Comparison of ENCODE assay signal across 11 cellular contexts in the genomic region with DNA sequence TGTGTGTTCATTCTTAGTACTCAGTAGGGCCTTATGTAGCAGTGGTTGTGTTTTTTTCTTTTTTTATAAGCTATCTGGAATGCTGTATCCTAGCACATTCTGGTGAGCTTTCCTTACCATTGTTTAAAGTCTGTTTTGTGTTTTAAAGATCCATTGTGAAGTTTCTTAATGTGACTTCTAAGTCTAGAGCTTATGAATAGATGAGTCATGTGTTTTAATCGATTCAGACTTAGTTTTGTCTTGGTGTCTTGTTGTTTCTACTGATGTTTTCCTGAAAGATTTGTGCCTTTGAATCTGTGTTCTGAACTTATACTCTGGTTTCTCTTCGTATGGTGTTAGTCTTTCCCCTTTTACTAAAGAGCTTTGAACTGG. TPM values are rescaled to one million over a fixed set of nuclear protein-coding genes. Genes with fewer than 3 reads are reported as not detected.
DNase-seq lines count a peak whose midpoint lies in the region; ATAC-seq and TF ChIP-seq lines count a peak whose summit lies in the region.
"Had no signal": no experiment of that assay in that cellular context is flagged by ENCODE, and none has a peak within 500 bp of the region (broad histone marks: within the 10 kb centered on the region; RNA-seq: fewer than 3 reads in every experiment).

No MANE protein-coding gene starts in this region.

- H2AFZ ChIP-seq in ACC112 (ENCODE audit: low read length, unreplicated experiment) (no peak overlapping the region), H9 (ENCODE audit: low read length) (no peak overlapping the region)

- no peak overlapping the region for H3K56ac ChIP-seq in H9 (ENCODE audit: insufficient read length, low read depth, low read length)

- no peaks in the 10 kb centered on the region for H4K20me1 ChIP-seq in H9 (ENCODE audit: control insufficient read depth, insufficient read depth, insufficient read length)

- H3K23me2 ChIP-seq in H9 (ENCODE audit: insufficient read length, low read depth, low read length, poor library complexity, severe bottlenecking), result no peaks in the 10 kb centered on the region

- peaks cover 43 to 44% of the 10 kb centered on the region in 2 experiments for H3K4me1 Mint-ChIP-seq in H9

- in situ Hi-C loops in astrocyte of the cerebellum (cut with HindIII; ENCODE audit: low sequenced_read_pairs), result no loop called here

- no peak overlapping the region for H2BK20ac ChIP-seq in H9 (ENCODE audit: low read depth, low read length, poor library complexity, severe bottlenecking)

- no CpG with 5 or more reads among the region's 2 CpGs for WGBS in H9 (ENCODE audit: extremely low coverage, insufficient read length, low lambda C conversion rate)
- WGBS in mesodermal cell (ENCODE audit: insufficient coverage in 2 of 2), 2 experiments, result 60% methylated on average over 1 of the region's 2 CpGs; no CpG with 5 or more reads in 1 of the 2 experiments

- H3K4ac ChIP-seq in H9 (ENCODE audit: low read depth, low read length), result no peak overlapping the region

- H3K27me3 ChIP-seq in ACC112 (ENCODE audit: insufficient read depth, low read length) (no peaks in the 10 kb centered on the region), H9 (ENCODE audit: insufficient read depth, low read length) (no peaks in the 10 kb centered on the region)

- H3T11ph ChIP-seq in H9 (ENCODE audit: low read length), result no peak overlapping the region

- DNase-seq in H9, result no peak
- DNase-seq in astrocyte of the cerebellum (ENCODE audit: low read depth), result peak; percentile 43
- DNase-seq in GM20000 (ENCODE audit: low spot score), result no peak
- no peak for DNase-seq in NCI-H2029 (lab: John Stamatoyannopoulos, UW)
- DNase-seq in HuH-7.5 (ENCODE audit: low spot score), result no peak
- DNase-seq: DMS53; MM.1S; stimulated activated naive CD4-positive, alpha-beta T cell had no signal

- no peak overlapping the region for H3K18ac ChIP-seq in H9 (ENCODE audit: insufficient read length, low read depth, low read length)

- H4K91ac ChIP-seq in H9 (ENCODE audit: insufficient read length, low read depth, low read length), result no peak overlapping the region

- peaks cover 87% of the 10 kb centered on the region for H3K79me2 ChIP-seq in ACC112 (ENCODE audit: control insufficient read depth, insufficient read depth, low read length, unreplicated experiment)
- peaks cover 14% of the 10 kb centered on the region; the same call in 1 of the 2 replicates for H3K79me2 ChIP-seq in H9 (ENCODE audit: insufficient read depth, low read length)

- peak overlapping the region in 2 of 3 experiments; percentile 50 to 88; a peak in 4 of 7 replicates for H3K27ac Mint-ChIP-seq in H9

- no peak overlapping the region for H2BK15ac ChIP-seq in H9 (ENCODE audit: low read depth, low read length)

- H3K9ac ChIP-seq in H9 (ENCODE audit: extremely low read depth, insufficient read length, low read length), result no peak overlapping the region

- no peaks in the 10 kb centered on the region for H3K36me3 Mint-ChIP-seq in H9 (ENCODE audit: insufficient read depth in 1 of 3, low read depth in 3 of 3)

- H2BK5ac ChIP-seq in H9 (ENCODE audit: insufficient read length, low read length), result no peak overlapping the region

- H2BK120ac ChIP-seq in H9 (ENCODE audit: low read depth, low read length, poor library complexity, severe bottlenecking), result no peak overlapping the region

- no peaks in the 10 kb centered on the region for H3K9me3 ChIP-seq in H9 (ENCODE audit: control insufficient read depth, low read depth, low read length)
- H3K9me3 ChIP-seq in mesodermal cell (ENCODE audit: control insufficient read depth, low read length), result peaks cover 5% of the 10 kb centered on the region

- no peak overlapping the region for H4K5ac ChIP-seq in H9 (ENCODE audit: insufficient read length, low read depth, low read length)

- H4K8ac ChIP-seq in H9 (replicated peaks; ENCODE audit: insufficient read length, low read depth, low read length), result no peak overlapping the region

- peaks cover 66% of the 10 kb centered on the region for H3K4me1 ChIP-seq in ACC112 (ENCODE audit: control insufficient read depth, insufficient read depth, low read length, unreplicated experiment)
- no peaks in the 10 kb centered on the region; the same call in 1 of the 2 replicates for H3K4me1 ChIP-seq in H9 (ENCODE audit: insufficient read depth, low read length)
- H3K4me1 ChIP-seq in mesodermal cell (ENCODE audit: control insufficient read depth, insufficient read depth, low read length, poor library complexity, severe bottlenecking), result peaks cover 57% of the 10 kb centered on the region

- no peak overlapping the region for H3K4me2 ChIP-seq in H9 (ENCODE audit: insufficient read depth, insufficient read length, low read length)

- peaks cover 6% of the 10 kb centered on the region for H3K79me1 ChIP-seq in H9 (ENCODE audit: insufficient read depth, low read depth, low read length, poor library complexity, severe bottlenecking)

- ATAC-seq in HG02884 (IDR thresholded peaks at IDR 0.05; ENCODE audit: unreplicated experiment), result no peak

- H3K23ac ChIP-seq in H9 (ENCODE audit: insufficient read length, low read depth, low read length), result no peak overlapping the region

- H2AK5ac ChIP-seq in H9 (ENCODE audit: insufficient read length, low read length), result no peak overlapping the region

- no peak overlapping the region for H3K14ac ChIP-seq in H9 (ENCODE audit: insufficient read depth, low read length)

- no peaks in the 10 kb centered on the region for H3K9me3 Mint-ChIP-seq in H9

- H3K27ac ChIP-seq in ACC112 (ENCODE audit: low read depth, low read length), result peak overlapping the region; percentile 66
- no peak overlapping the region for H3K27ac ChIP-seq in H9 (ENCODE audit: insufficient read length, low read depth, low read length)
- peak overlapping the region; percentile 47 for H3K27ac ChIP-seq in mesodermal cell (ENCODE audit: low read depth, low read length, severe bottlenecking)

- H2BK12ac ChIP-seq in H9 (ENCODE audit: insufficient read length, low read depth, low read length), result no peak overlapping the region

- H3K4me3 Mint-ChIP-seq in H9, result no peak overlapping the region

- H3K36me3 ChIP-seq in ACC112 (ENCODE audit: insufficient read depth, low read length), result no peaks in the 10 kb centered on the region
- peaks cover 2% of the 10 kb centered on the region for H3K36me3 ChIP-seq in mesodermal cell (ENCODE audit: control insufficient read depth, insufficient read depth, low read length)

- TF ChIP-seq CTCF in H9 (conservative IDR thresholded peaks at IDR 0.05), result no peak
- no peak for TF ChIP-seq CTCF in astrocyte of the cerebellum (IDR thresholded peaks at IDR 0.05; ENCODE audit: low read depth, low read length, missing control alignments)
- no peak for TF ChIP-seq CTCF in GM20000 (IDR thresholded peaks at IDR 0.05; ENCODE audit: extremely low read depth, missing control alignments)

- H3K4me3 ChIP-seq in ACC112 (ENCODE audit: low read depth, low read length) (0 out of 2 replicates have a peak overlapping the region, but pooled peaks have one; percentile 3), astrocyte of the cerebellum (ENCODE audit: low read depth, low read length) (no peak overlapping the region), mesodermal cell (ENCODE audit: extremely low read depth, insufficient read depth, low read length, poor library complexity, severe bottlenecking) (no peak overlapping the region)

- no peaks in the 10 kb centered on the region for H3K27me3 Mint-ChIP-seq in H9 (ENCODE audit: low read depth)

RNA-seq across cellular contexts. Expression of a gene that starts 24.5 kb away (rescaled TPM):
- total RNA-seq in H9 (2021), result 41.7 and 47.3 TPM in 2 replicates
- 51.9 TPM for polyA plus RNA-seq in mesodermal cell (2013, experiment 1 of 2)
- 31.0 TPM for polyA plus RNA-seq in mesodermal cell (2013, experiment 2 of 2)
